In genomic region chr11:114511538-114511937, GRCh38 we compare ENCODE assay signal across 35 cellular contexts. TPM values are rescaled to one million over a fixed set of nuclear protein-coding genes. Genes with fewer than 3 reads are reported as not detected.
"Had no signal": no experiment of that assay in that cellular context is flagged by ENCODE, and none has a peak within 500 bp of the region (broad histone marks: within the 10 kb centered on the region; RNA-seq: fewer than 3 reads in every experiment).

No MANE protein-coding gene starts in this region.

- DNase-seq: Karpas-422, MM.1S, MV-4-11, NCI-H1092, NCI-H1105, NCI-H1417 treated with DMSO at 0.1 percent for 48 hours, NCI-H1436 treated with DMSO at 0.1 percent for 48 hours, NCI-H1694, NCI-H187, NCI-H1930, NCI-H2029 treated with DMSO at 0.1 percent for 48 hours, NCI-H2081 treated with DMSO at 0.1 percent for 48 hours, NCI-H2107, NCI-H2171, NCI-H226, NCI-H446 treated with DMSO at 0.1 percent for 48 hours, NCI-H510A, NCI-H524, NCI-H526, NCI-H69, NCI-H748 treated with DMSO at 0.1 percent for 48 hours, NCI-H82, PC-9, Right ventricle myocardium superior, SHP77 treated with DMSO at 0.1 percent for 48 hours, T-cell had no signal

- ATAC-seq: Panc1, SK-N-SH treated with all-trans-retinoic acid at 6 μM for 48 hours, T-cell had no signal

- H3K27ac ChIP-seq: PC-9, RWPE1, SK-N-MC had no signal

- H3K36me3 Mint-ChIP-seq: T-cell had no signal

- H3K4me2 ChIP-seq: PC-9 had no signal

- H2AFZ ChIP-seq: PC-9 had no signal

- H3K4me3 Mint-ChIP-seq: T-cell had no signal

- H3K27ac Mint-ChIP-seq: T-cell had no signal

- H3K4me3 ChIP-seq: PC-9, SK-N-MC had no signal

RNA-seq across cellular contexts. Expression of gene NXPE1, which starts 48.1 kb away (rescaled TPM):
- total RNA-seq: LHCN-M2, MCF 10A, OCI-LY7, PC-9, Right ventricle myocardium superior, RPMI7951, SK-MEL-5, T-cell had no signal
